8 cellular contexts compared by ENCODE assay signal in genomic region chr4:38177792-38178665, GRCh38.
DNase-seq lines count a peak whose midpoint lies in the region; ATAC-seq and TF ChIP-seq lines count a peak whose summit lies in the region.

No MANE protein-coding gene starts in this region.

- no peak overlapping the region for H2BK120ac ChIP-seq in H9 (ENCODE audit: low read depth, low read length, poor library complexity, severe bottlenecking)

- no peaks in the 10 kb centered on the region for H4K20me1 ChIP-seq in H9 (ENCODE audit: control insufficient read depth, insufficient read depth, insufficient read length)

- no peaks in the 10 kb centered on the region for H3K27me3 ChIP-seq in heart right ventricle
- H3K27me3 ChIP-seq in H9 (ENCODE audit: insufficient read depth, low read length): no peaks in the 10 kb centered on the region

- H3K27ac ChIP-seq in heart right ventricle (peak overlapping the region in 6 of 10 donors; percentile 50 to 79 (median 60)), H9 (ENCODE audit: insufficient read length, low read depth, low read length) (no peak overlapping the region)

- peaks cover 7 to 24% (median 11%) of the 10 kb centered on the region in 3 experiments; a peak in 5 of 7 replicates for H3K36me3 Mint-ChIP-seq in H9 (ENCODE audit: insufficient read depth in 1 of 3, low read depth in 3 of 3)

- peaks cover 6 to 7% of the 10 kb centered on the region in 2 experiments for H3K4me1 Mint-ChIP-seq in H9

- intact Hi-C loops in heart right ventricle (cut with DNase I): loop anchor here in 9 of 10 donors (2.0 to 10.0 kb wide), 10 partner anchors 111 to 604 kb away; partner anchors contain the start of gene TLR10 (in 2 of the 9)

- peaks cover 16 to 36% of the 10 kb centered on the region in 2 experiments for H3K9me3 Mint-ChIP-seq in H9

- no peak overlapping the region for H2AFZ ChIP-seq in H9 (ENCODE audit: low read length)

- no peak overlapping the region for H4K91ac ChIP-seq in H9 (ENCODE audit: insufficient read length, low read depth, low read length)

- no peak overlapping the region for H2AK5ac ChIP-seq in H9 (ENCODE audit: insufficient read length, low read length)

- TF ChIP-seq CTCF in heart right ventricle (IDR thresholded peaks at IDR 0.05): no peak
- no peak for TF ChIP-seq CTCF in H9 (conservative IDR thresholded peaks at IDR 0.05)

- H3K79me2 ChIP-seq in H9 (ENCODE audit: insufficient read depth, low read length): no peaks in the 10 kb centered on the region

- no peaks in the 10 kb centered on the region for H3K36me3 ChIP-seq in heart right ventricle

- DNase-seq in NCI-H2107 (lab: John Stamatoyannopoulos, UW) (peak; percentile 7), heart right ventricle (peak; percentile 48 to 78), H9 (no peak), NCI-H526 treated with DMSO at 0.1 percent for 48 hours (lab: John Stamatoyannopoulos, UW) (no peak)
- peak; percentile 35 for DNase-seq in activated CD8-positive, alpha-beta memory T cell treated with anti-CD3 and anti-CD28 coated beads, Interleukin-2, amount 50 U/mL, for 4 hours
- DNase-seq in stimulated activated CD4-positive, alpha-beta T cell treated with anti-CD3 and anti-CD28 coated beads, TNF-alpha, amount 100 ng/mL, for 24 hours (ENCODE audit: low read depth in 3 of 3): peak in 2 of 3 experiments; percentile 26 to 28
- DNase-seq in effector CD4-positive, alpha-beta T cell: no peak

- H2BK20ac ChIP-seq in H9 (ENCODE audit: low read depth, low read length, poor library complexity, severe bottlenecking): no peak overlapping the region

- H4K8ac ChIP-seq in H9 (replicated peaks; ENCODE audit: insufficient read length, low read depth, low read length): no peak overlapping the region

- H3K27me3 Mint-ChIP-seq in H9 (ENCODE audit: low read depth): no peaks in the 10 kb centered on the region

- no peaks in the 10 kb centered on the region for H3K79me1 ChIP-seq in H9 (ENCODE audit: insufficient read depth, low read depth, low read length, poor library complexity, severe bottlenecking)

- H3K9me3 ChIP-seq in heart right ventricle (no peaks in the 10 kb centered on the region), H9 (ENCODE audit: control insufficient read depth, low read depth, low read length) (peaks cover 5% of the 10 kb centered on the region)

- no peak overlapping the region for H3T11ph ChIP-seq in H9 (ENCODE audit: low read length)

- no peak overlapping the region for H3K4me2 ChIP-seq in H9 (ENCODE audit: insufficient read depth, insufficient read length, low read length)

- H3K4me3 Mint-ChIP-seq in H9: no peak overlapping the region

- H3K23me2 ChIP-seq in H9 (ENCODE audit: insufficient read length, low read depth, low read length, poor library complexity, severe bottlenecking): no peaks in the 10 kb centered on the region

- H3K4me3 ChIP-seq in heart right ventricle: no peak overlapping the region

- no peak overlapping the region for H3K9ac ChIP-seq in H9 (ENCODE audit: extremely low read depth, insufficient read length, low read length)

- no peak overlapping the region for H3K18ac ChIP-seq in H9 (ENCODE audit: insufficient read length, low read depth, low read length)

- H4K5ac ChIP-seq in H9 (ENCODE audit: insufficient read length, low read depth, low read length): no peak overlapping the region

- H3K27ac Mint-ChIP-seq in H9: peak overlapping the region in 1 of 3 experiments; percentile 33; a peak in 2 of 7 replicates

- no peak overlapping the region for H3K56ac ChIP-seq in H9 (ENCODE audit: insufficient read length, low read depth, low read length)

- no peak overlapping the region for H2BK12ac ChIP-seq in H9 (ENCODE audit: insufficient read length, low read depth, low read length)

- no peak overlapping the region for H2BK5ac ChIP-seq in H9 (ENCODE audit: insufficient read length, low read length)

- 52 to 61% methylated on average over 9 of the region's 9 CpGs for WGBS in heart right ventricle, 2 donors
- no CpG with 5 or more reads among the region's 9 CpGs for WGBS in H9 (ENCODE audit: extremely low coverage, insufficient read length, low lambda C conversion rate)

- ATAC-seq in heart right ventricle: peak; percentile 39 to 90 (median 63)
- ATAC-seq in HG02610 (IDR thresholded peaks at IDR 0.05; ENCODE audit: unreplicated experiment): no peak

- no peak overlapping the region for H2BK15ac ChIP-seq in H9 (ENCODE audit: low read depth, low read length)

- H3K14ac ChIP-seq in H9 (ENCODE audit: insufficient read depth, low read length): no peak overlapping the region

- no peak overlapping the region for H3K23ac ChIP-seq in H9 (ENCODE audit: insufficient read length, low read depth, low read length)

- H3K4ac ChIP-seq in H9 (ENCODE audit: low read depth, low read length): no peak overlapping the region

- H3K4me1 ChIP-seq in heart right ventricle: peaks cover 2 to 68% (median 21%) of the 10 kb centered on the region in 9 donors
- H3K4me1 ChIP-seq in H9 (ENCODE audit: insufficient read depth, low read length): no peaks in the 10 kb centered on the region

Comparison
In these comparisons a context has a peak if more than half of its experiments do, and no peak if none do; other contexts are left out.
1. DNase-seq: peak in NCI-H2107 (single experiment), activated CD8-positive, alpha-beta memory T cell treated with anti-CD3 and anti-CD28 coated beads, Interleukin-2, amount 50 U/mL, for 4 hours (single experiment), heart right ventricle (2 of 2) and stimulated activated CD4-positive, alpha-beta T cell treated with anti-CD3 and anti-CD28 coated beads, TNF-alpha, amount 100 ng/mL, for 24 hours (2 of 3); none in H9 (single experiment), effector CD4-positive, alpha-beta T cell (single experiment) and NCI-H526 treated with DMSO at 0.1 percent for 48 hours (single experiment).